ENCODE assay signal across 30 cellular contexts in the genomic region with DNA sequence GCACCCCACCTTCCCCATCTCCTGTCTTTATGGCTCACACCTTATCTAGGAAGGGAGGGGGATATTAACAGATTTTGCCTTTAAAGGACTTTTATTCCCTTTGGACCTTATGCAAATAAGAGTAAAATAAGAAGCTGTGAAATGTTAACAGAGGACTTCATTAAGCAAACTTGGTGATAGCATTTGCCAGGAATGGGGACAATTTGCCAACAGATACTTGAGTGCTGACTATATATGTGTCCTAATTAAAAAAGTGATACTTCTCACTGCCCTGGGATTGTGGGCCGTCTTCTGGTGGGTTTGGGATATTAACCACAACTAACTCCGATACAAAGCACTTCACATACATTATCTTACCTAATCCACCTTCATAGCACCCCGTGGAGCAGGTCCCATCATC.
"Had no signal": no experiment of that assay in that cellular context is flagged by ENCODE, and none has a peak within 500 bp of the region (broad histone marks: within the 10 kb centered on the region; RNA-seq: fewer than 3 reads in every experiment).

No MANE protein-coding gene starts in this region.

- DNase-seq: activated CD4-positive, alpha-beta memory T cell treated with anti-CD3 and anti-CD28 coated beads, Interleukin-2, amount 10 ng/mL, durations not matched to agents 7 days and 5 days; activated CD4-positive, alpha-beta T cell treated with anti-CD3 and anti-CD28 coated beads for 1 hour; activated CD4-positive, alpha-beta T cell treated with anti-CD3 and anti-CD28 coated beads for 48 hours; activated CD4-positive, CD25-positive, alpha-beta regulatory T cell; activated CD8-positive, alpha-beta memory T cell treated with anti-CD3 and anti-CD28 coated beads for 24 hours; activated CD8-positive, alpha-beta memory T cell treated with anti-CD3 and anti-CD28 coated beads, Interleukin-2, amount 10 ng/mL, durations not matched to agents 7 days and 5 days; activated CD8-positive, alpha-beta memory T cell treated with anti-CD3 and anti-CD28 coated beads, Interleukin-2, amount 50 U/mL, for 48 hours; activated effector memory CD4-positive, alpha-beta T cell treated with Interleukin-2 at 50 U/mL for 16 hours; activated naive CD4-positive, alpha-beta T cell treated with anti-CD3 and anti-CD28 coated beads, Interleukin-2, amount 10 ng/mL, durations not matched to agents 7 days and 5 days; activated naive CD8-positive, alpha-beta T cell treated with anti-CD3 and anti-CD28 coated beads, Interleukin-2, amount 50 U/mL, for 24 hours; activated T-cell treated with anti-CD3 and anti-CD28 coated beads, Interleukin-2, amount 50 U/mL, for 48 hours; anterior cingulate cortex; MM.1S; MV-4-11; NCI-H1092 treated with DMSO at 0.1 percent for 48 hours; NCI-H1417; NCI-H187 treated with DMSO at 0.1 percent for 48 hours; NCI-H2081; NCI-H226; NCI-H446 treated with DMSO at 0.1 percent for 48 hours; NCI-H524; NCI-H748 treated with DMSO at 0.1 percent for 48 hours; NK-92 treated with Interleukin-12 subunit alpha and Interleukin-12 subunit beta, amount 100 ng/mL, for 24 hours; PC-3; Peyer's patch; RPMI8226; SHP77 treated with DMSO at 0.1 percent for 48 hours; SK-N-SH; T-helper 17 cell; WERI-Rb-1 had no signal

- ATAC-seq: activated CD8-positive, alpha-beta memory T cell treated with anti-CD3 and anti-CD28 coated beads, Interleukin-2, amount 10 ng/mL, durations not matched to agents 7 days and 5 days; activated naive CD8-positive, alpha-beta T cell treated with anti-CD3 and anti-CD28 coated beads, Interleukin-2, amount 50 U/mL, for 24 hours; PC-3; T-helper 17 cell had no signal
